ENCODE assay signal across 8 cellular contexts in the genomic region with DNA sequence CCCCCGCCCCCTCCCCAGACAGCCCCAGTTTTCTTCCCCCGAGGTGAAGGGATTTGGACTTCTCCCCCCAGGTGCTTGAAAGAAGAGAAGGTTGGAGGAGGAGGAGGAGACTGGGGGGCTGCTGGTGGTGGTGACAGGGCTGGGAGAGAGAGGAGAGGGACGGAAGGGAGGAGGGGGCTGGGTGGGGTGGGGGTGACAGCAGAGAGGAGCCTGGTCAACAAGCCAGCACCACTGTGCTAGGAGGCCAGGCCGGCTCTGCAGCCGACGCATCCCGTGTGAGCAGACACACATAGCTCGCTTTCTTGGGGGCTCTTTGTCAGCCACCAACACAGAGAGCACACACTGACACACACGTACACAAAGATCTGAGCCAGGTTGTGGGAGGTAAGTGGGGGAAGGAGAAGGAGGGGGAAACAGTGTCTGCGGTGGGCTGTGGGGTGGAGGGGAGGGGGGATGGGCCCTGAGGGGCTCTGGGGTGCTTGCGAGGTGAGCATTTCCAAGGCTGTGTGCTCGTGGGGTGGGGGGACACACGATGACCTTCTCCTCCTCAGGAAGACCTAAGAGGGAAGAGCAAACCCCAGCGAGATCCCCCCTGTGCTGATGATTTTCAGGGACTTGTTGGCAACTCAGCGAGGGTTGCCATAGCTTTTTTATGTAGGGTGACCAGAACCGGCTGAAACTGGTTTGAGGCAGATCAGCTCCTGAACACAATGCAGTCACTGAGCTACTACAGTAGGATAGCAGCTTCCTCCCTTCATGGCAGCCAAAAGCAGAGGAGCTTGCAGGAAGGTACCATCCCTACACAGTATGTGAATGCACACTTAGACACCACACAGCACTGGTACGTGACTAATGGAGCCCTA. TPM values are rescaled to one million over a fixed set of nuclear protein-coding genes. Genes with fewer than 3 reads are reported as not detected.
DNase-seq lines count a peak whose midpoint lies in the region; ATAC-seq, FAIRE-seq and TF ChIP-seq lines count a peak whose summit lies in the region.

A gene with protein sequence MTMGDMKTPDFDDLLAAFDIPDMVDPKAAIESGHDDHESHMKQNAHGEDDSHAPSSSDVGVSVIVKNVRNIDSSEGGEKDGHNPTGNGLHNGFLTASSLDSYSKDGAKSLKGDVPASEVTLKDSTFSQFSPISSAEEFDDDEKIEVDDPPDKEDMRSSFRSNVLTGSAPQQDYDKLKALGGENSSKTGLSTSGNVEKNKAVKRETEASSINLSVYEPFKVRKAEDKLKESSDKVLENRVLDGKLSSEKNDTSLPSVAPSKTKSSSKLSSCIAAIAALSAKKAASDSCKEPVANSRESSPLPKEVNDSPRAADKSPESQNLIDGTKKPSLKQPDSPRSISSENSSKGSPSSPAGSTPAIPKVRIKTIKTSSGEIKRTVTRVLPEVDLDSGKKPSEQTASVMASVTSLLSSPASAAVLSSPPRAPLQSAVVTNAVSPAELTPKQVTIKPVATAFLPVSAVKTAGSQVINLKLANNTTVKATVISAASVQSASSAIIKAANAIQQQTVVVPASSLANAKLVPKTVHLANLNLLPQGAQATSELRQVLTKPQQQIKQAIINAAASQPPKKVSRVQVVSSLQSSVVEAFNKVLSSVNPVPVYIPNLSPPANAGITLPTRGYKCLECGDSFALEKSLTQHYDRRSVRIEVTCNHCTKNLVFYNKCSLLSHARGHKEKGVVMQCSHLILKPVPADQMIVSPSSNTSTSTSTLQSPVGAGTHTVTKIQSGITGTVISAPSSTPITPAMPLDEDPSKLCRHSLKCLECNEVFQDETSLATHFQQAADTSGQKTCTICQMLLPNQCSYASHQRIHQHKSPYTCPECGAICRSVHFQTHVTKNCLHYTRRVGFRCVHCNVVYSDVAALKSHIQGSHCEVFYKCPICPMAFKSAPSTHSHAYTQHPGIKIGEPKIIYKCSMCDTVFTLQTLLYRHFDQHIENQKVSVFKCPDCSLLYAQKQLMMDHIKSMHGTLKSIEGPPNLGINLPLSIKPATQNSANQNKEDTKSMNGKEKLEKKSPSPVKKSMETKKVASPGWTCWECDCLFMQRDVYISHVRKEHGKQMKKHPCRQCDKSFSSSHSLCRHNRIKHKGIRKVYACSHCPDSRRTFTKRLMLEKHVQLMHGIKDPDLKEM (N-terminal part only) (plus strand): TSS at position 732 of the 863 bp plus-strand sequence. CDS start 53,411 bp downstream, outside the sequence.

- peak within 1 kb of the TSS; percentile 81 for H3K4me3 Mint-ChIP-seq in chondrocyte (ENCODE audit: unreplicated experiment)

- peaks cover 3% of the 10 kb centered on the region for H3K9me3 Mint-ChIP-seq in chondrocyte (ENCODE audit: low read depth)

- no peaks in the 10 kb centered on the region for H3K27me3 Mint-ChIP-seq in chondrocyte (ENCODE audit: low read depth)

- H3K27ac ChIP-seq in kidney (ENCODE audit: low read depth in 2 of 2, low read length in 2 of 2) (peak within 1 kb of the TSS; percentile 83 to 91), skin epidermis (peak within 1 kb of the TSS; percentile 94 to 100 (median 99))

- peaks cover 27 to 32% of the 10 kb centered on the region in 2 donors for H3K4me1 ChIP-seq in kidney (ENCODE audit: control insufficient read depth in 1 of 2, insufficient read depth in 1 of 2, low read depth in 1 of 2, low read length in 2 of 2)

- no peak for FAIRE-seq in kidney (lab: Jason Lieb, UNC)

- TF ChIP-seq CTCF in chondrocyte (IDR thresholded peaks at IDR 0.05) = no peak
- TF ChIP-seq CTCF in kidney (IDR thresholded peaks at IDR 0.05; ENCODE audit: borderline replicate concordance, extremely low read depth, insufficient read depth) = no peak

- peaks cover 23% of the 10 kb centered on the region for H3K36me3 Mint-ChIP-seq in chondrocyte (ENCODE audit: low read depth)

- H3K27ac Mint-ChIP-seq in chondrocyte (ENCODE audit: unreplicated experiment) = peak within 1 kb of the TSS; percentile 99

- H3K4me3 ChIP-seq in kidney (ENCODE audit: low read length in 2 of 2) (peak within 1 kb of the TSS; percentile 18 to 38), skin epidermis (peak within 1 kb of the TSS; percentile 34 to 63 (median 47))

- peak; percentile 63 for DNase-seq in AG08396 (ENCODE audit: low spot score)
- peak; percentile 58 for DNase-seq in H4 (ENCODE audit: low spot score)
- DNase-seq in NOMO-1 treated with dmso at 0.1 percent for 144 hours (lab: John Stamatoyannopoulos, UW; ENCODE audit: unreplicated experiment) = peak; percentile 28
- DNase-seq in chondrocyte (ENCODE audit: low spot score) = no peak
- peak; percentile 81 for DNase-seq in kidney
- DNase-seq in activated gamma-delta T cell treated with Interleukin-2 at 50 U/mL for 16 hours = no peak

- no peaks in the 10 kb centered on the region for H3K9me3 ChIP-seq in kidney (ENCODE audit: control insufficient read depth in 1 of 2, low read length in 2 of 2)

- ATAC-seq in HG02571 (IDR thresholded peaks at IDR 0.05; ENCODE audit: unreplicated experiment) = no peak

- intact Hi-C loops in kidney (cut with DNase I) = no loop called here

- H3K4me1 Mint-ChIP-seq in chondrocyte (ENCODE audit: low read depth) = peaks cover 85% of the 10 kb centered on the region

- peaks cover 5 to 11% of the 10 kb centered on the region in 2 donors for H3K36me3 ChIP-seq in kidney (ENCODE audit: control insufficient read depth in 1 of 2, insufficient read depth in 2 of 2, low read length in 2 of 2)

- H3K9ac ChIP-seq in kidney (ENCODE audit: low read length in 2 of 2) = peak within 1 kb of the TSS in 1 of 2 donors; percentile 13

RNA-seq across cellular contexts. Expression of the gene that starts here (rescaled TPM):
- total RNA-seq in H4 (2014; rRNA removed; shearing (Covaris generic)) = 57.8 and 75.1 TPM in 2 replicates
- total RNA-seq in chondrocyte (123 to 163 TPM (median 162 TPM) in 3 replicates), kidney (76.3 TPM)
- polyA plus RNA-seq in kidney (ENCODE audit: insufficient read depth, low read depth, low replicate concordance) = 5.7 TPM

Comparison
In these comparisons a context has a peak if more than half of its experiments do, and no peak if none do; other contexts are left out.
1. DNase-seq: peak in AG08396 (single experiment), H4 (single experiment), NOMO-1 treated with dmso at 0.1 percent for 144 hours (single experiment) and kidney (single experiment); none in chondrocyte (single experiment) and activated gamma-delta T cell treated with Interleukin-2 at 50 U/mL for 16 hours (single experiment).